ENCODE assay signal across 8 cellular contexts in the genomic region with DNA sequence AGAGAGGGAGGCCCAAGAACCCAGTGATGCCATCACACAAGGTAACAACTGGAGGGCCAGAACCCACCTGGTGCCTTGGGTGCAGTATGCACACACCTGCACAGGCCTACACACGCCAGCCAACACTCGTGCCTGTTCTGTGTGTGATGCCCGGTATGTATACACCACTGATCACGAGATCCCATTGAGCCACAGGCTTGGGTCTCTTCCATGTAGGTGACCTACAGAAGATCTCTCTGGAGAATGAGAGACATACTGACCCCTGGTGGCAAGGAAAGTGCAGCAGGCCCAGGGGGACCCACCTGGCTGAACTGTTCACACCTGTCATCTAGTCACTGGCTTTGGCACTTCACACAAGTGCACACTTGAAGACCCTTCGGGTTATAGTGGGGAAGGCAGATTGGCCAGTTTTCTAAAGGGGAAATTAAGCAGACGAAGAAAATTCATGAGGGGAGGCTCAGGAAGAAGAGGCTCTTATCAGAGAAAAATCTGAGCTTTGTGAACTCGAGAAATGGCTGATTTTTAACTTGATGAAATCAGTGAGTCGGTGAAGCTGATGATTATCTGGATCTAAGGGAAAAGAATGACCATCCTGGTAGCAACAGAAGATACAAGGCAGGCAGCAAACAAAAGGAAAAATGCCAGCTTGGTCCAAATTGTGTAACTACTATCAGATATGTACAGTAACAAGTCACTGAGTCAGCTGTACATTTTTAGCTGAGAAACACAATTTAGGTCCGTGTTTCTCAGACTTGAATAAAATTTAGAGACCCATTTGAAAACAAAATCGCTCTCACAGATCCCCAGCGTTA.
DNase-seq lines count a peak whose midpoint lies in the region; ATAC-seq, FAIRE-seq and TF ChIP-seq lines count a peak whose summit lies in the region.

No MANE protein-coding gene starts in this region.

- H3K27me3 ChIP-seq in Peyer's patch (no peaks in the 10 kb centered on the region), adipocyte (replicated peaks; ENCODE audit: control insufficient read depth, insufficient read depth, low read length) (no peaks in the 10 kb centered on the region), keratinocyte (ENCODE audit: control insufficient read depth, extremely low read depth, insufficient read depth, low read length) (no peaks in the 10 kb centered on the region)

- no peak overlapping the region for H3K4me2 ChIP-seq in keratinocyte (ENCODE audit: control insufficient read depth, extremely low read depth, insufficient read depth, low read depth, low read length)

- H3K4me3 Mint-ChIP-seq in stimulated activated effector memory CD8-positive, alpha-beta T cell treated with anti-CD3 and anti-CD28 coated beads, Interleukin-12 subunit alpha, Interleukin-12 subunit beta, amount 100 ng/mL, for 72 hours = no peak overlapping the region

- no peak overlapping the region for H2AFZ ChIP-seq in keratinocyte (ENCODE audit: control insufficient read depth, low read length)

- H3K79me2 ChIP-seq in keratinocyte (ENCODE audit: control insufficient read depth, insufficient read depth, low read length) = no peaks in the 10 kb centered on the region

- H3K36me3 Mint-ChIP-seq in stimulated activated effector memory CD8-positive, alpha-beta T cell treated with anti-CD3 and anti-CD28 coated beads, Interleukin-12 subunit alpha, Interleukin-12 subunit beta, amount 100 ng/mL, for 72 hours = no peaks in the 10 kb centered on the region

- no peaks in the 10 kb centered on the region for H3K9me3 ChIP-seq in Peyer's patch
- no peaks in the 10 kb centered on the region for H3K9me3 ChIP-seq in adipocyte (ENCODE audit: control insufficient read depth, low read length)
- H3K9me3 ChIP-seq in keratinocyte (ENCODE audit: control insufficient read depth, low read depth, low read length) = no peaks in the 10 kb centered on the region

- DNase-seq in SIG-M5 treated with dmso at 0.1 percent for 504 hours (lab: John Stamatoyannopoulos, UW; ENCODE audit: unreplicated experiment) (peak; percentile 9), SIG-M5 (lab: John Stamatoyannopoulos, UW) (no peak), Peyer's patch (peak in 2 of 3 donors; percentile 63 to 80), adipocyte (ENCODE audit: low read depth) (peak; percentile 39), keratinocyte (ENCODE audit: low read depth, low spot score) (peak; percentile 58), H54 (ENCODE audit: insufficient read length, low spot score) (no peak)
- DNase-seq in stimulated activated effector memory CD8-positive, alpha-beta T cell treated with anti-CD3 and anti-CD28 coated beads, Interleukin-12 subunit alpha, Interleukin-12 subunit beta, amount 100 ng/mL, for 72 hours (ENCODE audit: low spot score in 2 of 2) = peak; percentile 27 to 66

- TF ChIP-seq CTCF in Peyer's patch (IDR thresholded peaks at IDR 0.05) = peak in 5 of 6 experiments; percentile 37 to 66 (median 63)
- peak; percentile 73 to 85 (median 80) for TF ChIP-seq CTCF in keratinocyte (optimal IDR thresholded peaks at IDR 0.05 in 1 of 3, IDR thresholded peaks at IDR 0.05 in 1 of 3, conservative IDR thresholded peaks at IDR 0.05 in 1 of 3; ENCODE audit: extremely low read depth in 1 of 3, insufficient read depth in 2 of 3, low read length in 3 of 3)

- H4K20me1 ChIP-seq in keratinocyte (ENCODE audit: control insufficient read depth, extremely low read depth, insufficient read depth, low read length) = no peaks in the 10 kb centered on the region

- TF ChIP-seq POLR2A in Peyer's patch (IDR thresholded peaks at IDR 0.05) (no peak), H54 (IDR thresholded peaks at IDR 0.05; ENCODE audit: low read depth, low read length) (no peak)

- no peak overlapping the region for H3K9ac ChIP-seq in adipocyte (ENCODE audit: low read length)
- H3K9ac ChIP-seq in keratinocyte (ENCODE audit: control insufficient read depth, extremely low read depth, insufficient read depth, low read length) = no peak overlapping the region

- H3K36me3 ChIP-seq in Peyer's patch (no peaks in the 10 kb centered on the region), adipocyte (ENCODE audit: control insufficient read depth, insufficient read depth, low read length, severe bottlenecking) (no peaks in the 10 kb centered on the region), keratinocyte (ENCODE audit: control insufficient read depth in 2 of 2, extremely low read depth in 1 of 2, insufficient read depth in 2 of 2, low read length in 2 of 2) (no peaks in the 10 kb centered on the region)

- peak; percentile 63 for ATAC-seq in HG03520 (IDR thresholded peaks at IDR 0.05; ENCODE audit: unreplicated experiment)
- ATAC-seq in stimulated activated effector memory CD8-positive, alpha-beta T cell treated with anti-CD3 and anti-CD28 coated beads, Interleukin-12 subunit alpha, Interleukin-12 subunit beta, amount 100 ng/mL, for 72 hours = peak; percentile 66

- H3K27ac Mint-ChIP-seq in stimulated activated effector memory CD8-positive, alpha-beta T cell treated with anti-CD3 and anti-CD28 coated beads, Interleukin-12 subunit alpha, Interleukin-12 subunit beta, amount 100 ng/mL, for 72 hours = no peak overlapping the region

- dilution Hi-C loops in keratinocyte (cut with MboI; ENCODE audit: extremely low pct_ligation_motif_present, low sequenced_read_pairs) = no loop called here

- no peaks in the 10 kb centered on the region for H3K4me1 ChIP-seq in Peyer's patch
- no peaks in the 10 kb centered on the region for H3K4me1 ChIP-seq in adipocyte (ENCODE audit: control insufficient read depth, insufficient read depth, low read length)
- peaks cover 19% of the 10 kb centered on the region for H3K4me1 ChIP-seq in keratinocyte (ENCODE audit: control insufficient read depth, extremely low read depth, insufficient read depth, low read length)

- no peaks in the 10 kb centered on the region for H3K9me3 Mint-ChIP-seq in stimulated activated effector memory CD8-positive, alpha-beta T cell treated with anti-CD3 and anti-CD28 coated beads, Interleukin-12 subunit alpha, Interleukin-12 subunit beta, amount 100 ng/mL, for 72 hours

- H3K27ac ChIP-seq in Peyer's patch (no peak overlapping the region), keratinocyte (ENCODE audit: control insufficient read depth, insufficient read depth, low read length) (peak overlapping the region; percentile 63)

- H3K9me1 ChIP-seq in keratinocyte (ENCODE audit: control insufficient read depth, extremely low read depth, insufficient read depth, low read length) = no peaks in the 10 kb centered on the region

- FAIRE-seq in keratinocyte (lab: Jason Lieb, UNC) (peak; percentile 81), H54 (lab: Jason Lieb, UNC) (no peak)

- H3K4me1 Mint-ChIP-seq in stimulated activated effector memory CD8-positive, alpha-beta T cell treated with anti-CD3 and anti-CD28 coated beads, Interleukin-12 subunit alpha, Interleukin-12 subunit beta, amount 100 ng/mL, for 72 hours = peaks cover 6% of the 10 kb centered on the region

- H3K4me3 ChIP-seq in Peyer's patch = no peak overlapping the region
- no peak overlapping the region for H3K4me3 ChIP-seq in adipocyte (ENCODE audit: low read length)
- no peak overlapping the region for H3K4me3 ChIP-seq in keratinocyte (ENCODE audit: control insufficient read depth in 2 of 3, extremely low read depth in 1 of 3, insufficient read depth in 2 of 3, low read depth in 1 of 3, low read length in 3 of 3)

Comparison
In these comparisons a context has a peak if more than half of its experiments do, and no peak if none do; other contexts are left out.
1. DNase-seq: peak in SIG-M5 treated with dmso at 0.1 percent for 504 hours (single experiment), Peyer's patch (2 of 3), adipocyte (single experiment), keratinocyte (single experiment) and stimulated activated effector memory CD8-positive, alpha-beta T cell treated with anti-CD3 and anti-CD28 coated beads, Interleukin-12 subunit alpha, Interleukin-12 subunit beta, amount 100 ng/mL, for 72 hours (2 of 2); none in SIG-M5 (single experiment) and H54 (single experiment).